Comparison of ENCODE assay signal across 25 cellular contexts in the genomic region with DNA sequence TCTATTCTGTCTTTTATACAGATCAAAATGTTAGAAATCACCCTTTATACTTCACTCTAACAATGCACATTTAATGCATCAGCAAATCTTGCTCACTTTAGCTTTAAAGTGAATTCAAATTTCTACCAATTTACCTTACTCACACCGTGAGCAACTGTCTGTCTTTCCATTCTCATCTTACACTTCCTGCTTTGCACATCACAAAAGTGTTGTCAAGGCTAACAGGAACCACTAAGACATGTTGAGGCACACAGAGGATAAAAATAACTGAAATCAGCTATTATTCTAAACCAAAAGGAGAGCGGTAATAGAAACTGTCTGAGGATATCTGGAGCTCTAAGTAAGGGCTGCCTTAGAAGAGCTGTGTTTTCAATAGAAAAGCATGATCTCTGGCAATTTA.
"Had no signal": no experiment of that assay in that cellular context is flagged by ENCODE, and none has a peak within 500 bp of the region (broad histone marks: within the 10 kb centered on the region; RNA-seq: fewer than 3 reads in every experiment).

No MANE protein-coding gene starts in this region.

- FAIRE-seq: K562, RCC 7860, TTC549 had no signal

- H3K4me3 ChIP-seq: K562 had no signal

- H3K27me3 ChIP-seq: brain microvascular endothelial cell had no signal

- H3K27ac ChIP-seq: brain microvascular endothelial cell had no signal

- H3K36me3 ChIP-seq: brain microvascular endothelial cell had no signal

- DNase-seq: activated B cell treated with CpG ODN at 0.5 μM for 24 hours; activated CD4-positive, alpha-beta T cell treated with anti-CD3 and anti-CD28 coated beads for 1 hour; activated CD4-positive, alpha-beta T cell treated with anti-CD3 and anti-CD28 coated beads, Interleukin-2, amount 10 ng/mL, durations not matched to agents 24 days and 14 days; activated CD4-positive, alpha-beta T cell treated with anti-CD3 and anti-CD28 coated beads, Interleukin-2, amount 50 U/mL, for 48 hours; activated gamma-delta T cell; activated naive CD4-positive, alpha-beta T cell treated with anti-CD3 and anti-CD28 coated beads, Interleukin-2, amount 10 ng/mL, durations not matched to agents 7 days and 5 days; activated naive CD8-positive, alpha-beta T cell treated with anti-CD3 and anti-CD28 coated beads for 36 hours; activated T-cell treated with anti-CD3 and anti-CD28 coated beads, Interleukin-2, amount 50 U/mL, for 48 hours; brain microvascular endothelial cell; caudate nucleus; NCI-H1092; NCI-H1417; NCI-H2029; NCI-H2107; NCI-H510A treated with DMSO at 0.1 percent for 48 hours; NCI-H69; PC-3; SHP77 treated with DMSO at 0.1 percent for 48 hours; T-cell; T-helper 2 cell; T1000 had no signal

- ATAC-seq: activated T-helper 17 cell treated with anti-CD3 and anti-CD28 coated beads, Interleukin-2, amount 50 U/mL, for 72 hours; K562; PC-3; T-cell had no signal
